ENCODE assay signal across 8 cellular contexts in genomic region chr11:35618497-35619029, GRCh38. TPM values are rescaled to one million over a fixed set of nuclear protein-coding genes. Genes with fewer than 3 reads are reported as not detected.
DNase-seq lines count a peak whose midpoint lies in the region; TF ChIP-seq lines count a peak whose summit lies in the region.

No MANE protein-coding gene starts in this region.

- H3K4me3 ChIP-seq in GM08714 (ENCODE audit: low read length) (peak overlapping the region; percentile 66; the same call in 1 of the 2 replicates), HL-60 (replicated peaks; ENCODE audit: insufficient read depth, low read length) (peak overlapping the region; percentile 34), suprapubic skin (peak overlapping the region; percentile 81)

- TF ChIP-seq CTCF in GM20000 (IDR thresholded peaks at IDR 0.05; ENCODE audit: extremely low read depth, missing control alignments): no peak
- no peak for TF ChIP-seq CTCF in HL-60 (IDR thresholded peaks at IDR 0.05; ENCODE audit: insufficient read depth, low read length)
- TF ChIP-seq CTCF in suprapubic skin (IDR thresholded peaks at IDR 0.05): no peak

- 1% methylated on average over 10 of the region's 79 CpGs for WGBS in suprapubic skin

- DNase-seq in GM20000 (ENCODE audit: low spot score) (peak; percentile 79), HL-60 (ENCODE audit: low read depth in 1 of 2, low spot score in 1 of 2) (peak in 1 of 2 experiments; percentile 13), astrocyte of the hippocampus (ENCODE audit: low read depth, low spot score) (peak; percentile 74), islet precursor cell (peak; percentile 78), suprapubic skin (ENCODE audit: low spot score in 2 of 2) (no peak), MV-4-11 (lab: John Stamatoyannopoulos, UW) (no peak), ureter (ENCODE audit: low spot score) (no peak)

- H3K4me1 ChIP-seq in suprapubic skin: peaks cover 49% of the 10 kb centered on the region

- H3K36me3 ChIP-seq in suprapubic skin: no peaks in the 10 kb centered on the region

- TF ChIP-seq POLR2A in suprapubic skin (IDR thresholded peaks at IDR 0.05): no peak

- no peak for TF ChIP-seq EP300 in suprapubic skin (IDR thresholded peaks at IDR 0.05)

- no peaks in the 10 kb centered on the region for H3K9me3 ChIP-seq in suprapubic skin

- H3K27me3 ChIP-seq in HL-60 (ENCODE audit: insufficient read depth, poor library complexity, severe bottlenecking): peaks cover 29% of the 10 kb centered on the region
- H3K27me3 ChIP-seq in suprapubic skin: peaks cover 4% of the 10 kb centered on the region

- H3K27ac ChIP-seq in HL-60 (replicated peaks) (no peak overlapping the region), suprapubic skin (peak overlapping the region; percentile 85)

RNA-seq across cellular contexts. Expression of gene FJX1, which starts 0.3 kb away (rescaled TPM):
- 10 to 100 TPM; 16.8 to 29.9 (median 22.9) TPM for total RNA-seq in suprapubic skin
- total RNA-seq in ureter: 13.4 TPM

RNA-seq across cellular contexts. Expression of gene TRIM44, which starts 44.0 kb away (rescaled TPM):
- 10 to 100 TPM; 21.3 to 55.7 (median 31.3) TPM for total RNA-seq in suprapubic skin
- total RNA-seq in ureter: 93.6 TPM

Comparison
In these comparisons a context has a peak if more than half of its experiments do, and no peak if none do; other contexts are left out.
1. DNase-seq: peak in GM20000 (single experiment), astrocyte of the hippocampus (single experiment) and islet precursor cell (single experiment); none in suprapubic skin (0 of 2), MV-4-11 (single experiment) and ureter (single experiment).
2. Peak in every context shown above with its lines, with median percentiles within 50 percentile points of each other: H3K4me3 ChIP-seq.